ENCODE assay signal across 8 cellular contexts in the genomic region with DNA sequence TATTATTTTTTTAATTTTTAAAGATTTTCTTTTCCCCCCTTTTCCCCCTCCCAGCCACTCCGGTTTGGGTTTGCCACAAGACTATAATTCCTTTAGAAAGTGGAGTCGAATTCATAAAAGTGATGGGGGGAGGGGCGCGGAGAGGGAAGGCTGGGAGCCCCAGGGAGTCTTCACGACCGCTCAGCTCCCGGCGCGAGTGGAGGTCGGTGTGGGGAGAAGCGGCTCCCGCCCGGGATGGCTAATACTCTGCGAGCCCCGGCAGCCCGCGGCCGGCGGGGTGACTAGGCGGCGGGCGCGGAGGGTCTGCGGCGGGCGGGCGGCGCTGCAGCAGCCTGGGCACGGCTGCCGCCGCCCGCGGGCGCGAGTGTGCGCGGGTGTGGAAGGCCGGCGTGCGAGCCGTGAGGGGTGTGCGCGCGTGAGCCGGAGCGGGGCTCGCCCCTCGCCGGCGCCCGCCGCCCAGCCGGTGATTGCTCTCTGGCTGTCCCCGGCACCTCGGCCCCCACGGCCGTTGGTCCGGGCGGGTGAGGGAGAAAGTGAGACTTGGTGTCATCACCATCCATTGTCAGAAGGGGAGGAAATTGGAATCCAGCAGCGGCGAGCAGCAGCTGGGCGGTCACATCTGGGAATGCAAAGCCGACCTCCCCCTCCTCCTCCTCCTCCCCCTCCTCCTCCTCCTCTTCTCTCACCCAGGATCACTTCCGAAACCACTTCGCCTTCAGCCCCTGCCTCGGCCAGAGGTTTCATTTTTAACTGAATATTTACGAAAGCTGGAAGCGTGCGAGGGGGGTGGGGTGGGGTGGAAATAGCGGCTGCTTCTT. TPM values are rescaled to one million over a fixed set of nuclear protein-coding genes. Genes with fewer than 3 reads are reported as not detected.
DNase-seq lines count a peak whose midpoint lies in the region; ATAC-seq and TF ChIP-seq lines count a peak whose summit lies in the region.

A gene with protein sequence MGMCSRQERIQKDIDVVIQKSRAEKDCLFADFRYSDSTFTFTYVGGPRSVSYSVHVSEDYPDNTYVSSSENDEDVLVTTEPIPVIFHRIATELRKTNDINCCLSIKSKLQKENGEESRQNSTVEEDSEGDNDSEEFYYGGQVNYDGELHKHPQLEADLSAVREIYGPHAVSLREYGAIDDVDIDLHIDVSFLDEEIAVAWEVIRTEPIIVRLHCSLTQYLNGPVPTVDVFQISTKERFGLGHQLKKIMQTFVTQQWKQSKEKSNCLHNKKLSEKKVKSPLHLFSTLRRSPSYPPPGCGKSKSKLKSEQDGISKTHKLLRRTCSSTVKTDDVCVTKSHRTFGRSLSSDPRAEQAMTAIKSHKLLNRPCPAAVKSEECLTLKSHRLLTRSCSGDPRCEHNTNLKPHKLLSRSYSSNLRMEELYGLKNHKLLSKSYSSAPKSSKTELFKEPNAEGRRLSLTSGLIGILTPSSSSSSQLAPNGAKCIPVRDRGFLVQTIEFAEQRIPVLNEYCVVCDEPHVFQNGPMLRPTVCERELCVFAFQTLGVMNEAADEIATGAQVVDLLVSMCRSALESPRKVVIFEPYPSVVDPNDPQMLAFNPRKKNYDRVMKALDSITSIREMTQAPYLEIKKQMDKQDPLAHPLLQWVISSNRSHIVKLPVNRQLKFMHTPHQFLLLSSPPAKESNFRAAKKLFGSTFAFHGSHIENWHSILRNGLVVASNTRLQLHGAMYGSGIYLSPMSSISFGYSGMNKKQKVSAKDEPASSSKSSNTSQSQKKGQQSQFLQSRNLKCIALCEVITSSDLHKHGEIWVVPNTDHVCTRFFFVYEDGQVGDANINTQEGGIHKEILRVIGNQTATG (plus strand): TSS at position 377 of the 818 bp plus-strand sequence. CDS start 459 bp downstream, outside the sequence.

- H3K27ac ChIP-seq in effector memory CD4-positive, alpha-beta T cell (ENCODE audit: insufficient read depth, low read length, poor library complexity, severe bottlenecking) = peak within 1 kb of the TSS; percentile 99

- H3K4me3 ChIP-seq in GM06990 (replicated peaks; ENCODE audit: low read depth, low read length) (peak within 1 kb of the TSS; percentile 99), HAP-1 (peak within 1 kb of the TSS; percentile 67)
- H3K4me3 ChIP-seq in effector memory CD4-positive, alpha-beta T cell (ENCODE audit: insufficient read depth, low read depth, low read length, poor library complexity, severe bottlenecking) = peak within 1 kb of the TSS; percentile 88

- peak within 1 kb of the TSS; percentile 99 for H3K4me3 Mint-ChIP-seq in activated CD4-positive, alpha-beta memory T cell treated with anti-CD3 and anti-CD28 coated beads, Interleukin-2, amount 10 ng/mL, durations not matched to agents 7 days and 5 days
- peak within 1 kb of the TSS; percentile 99 for H3K4me3 Mint-ChIP-seq in memory B cell

- CTCF ChIA-PET in activated CD4-positive, alpha-beta memory T cell treated with anti-CD3 and anti-CD28 coated beads, Interleukin-2, amount 10 ng/mL, durations not matched to agents 7 days and 5 days (lab: Charles Lee) = interaction anchor here (2.0 to 2.8 kb wide), 2 partner anchors 225 kb away, joined by 7 to 12 read pairs; partner anchors contain the start of gene EMB

- no peaks in the 10 kb centered on the region for H3K27me3 ChIP-seq in GM06990 (replicated peaks; ENCODE audit: control insufficient read depth, insufficient read depth, low read length)
- H3K27me3 ChIP-seq in HAP-1 (ENCODE audit: low read depth) = no peaks in the 10 kb centered on the region
- H3K27me3 ChIP-seq in effector memory CD4-positive, alpha-beta T cell (replicated peaks; ENCODE audit: control insufficient read depth, insufficient read depth, low read length, poor library complexity, severe bottlenecking) = no peaks in the 10 kb centered on the region

- H3K27ac Mint-ChIP-seq in activated CD4-positive, alpha-beta memory T cell treated with anti-CD3 and anti-CD28 coated beads, Interleukin-2, amount 10 ng/mL, durations not matched to agents 7 days and 5 days = peak within 1 kb of the TSS; percentile 99
- peak within 1 kb of the TSS; percentile 98 for H3K27ac Mint-ChIP-seq in memory B cell

- peak; percentile 42 for ATAC-seq in memory B cell (ENCODE audit: low read depth)

- H3K36me3 Mint-ChIP-seq in activated CD4-positive, alpha-beta memory T cell treated with anti-CD3 and anti-CD28 coated beads, Interleukin-2, amount 10 ng/mL, durations not matched to agents 7 days and 5 days (ENCODE audit: low read depth) = peaks cover 29% of the 10 kb centered on the region
- no peaks in the 10 kb centered on the region for H3K36me3 Mint-ChIP-seq in memory B cell

- H3K4me1 ChIP-seq in HAP-1 = peaks cover 2% of the 10 kb centered on the region; the same call in 1 of the 2 replicates
- H3K4me1 ChIP-seq in effector memory CD4-positive, alpha-beta T cell (ENCODE audit: control insufficient read depth, insufficient read depth, low read length, poor library complexity, severe bottlenecking) = peaks cover 11% of the 10 kb centered on the region

- in situ Hi-C loops in HAP-1 (cut with MboI; ENCODE audit: low sequenced_read_pairs) = no loop called here

- no peaks in the 10 kb centered on the region for H3K27me3 Mint-ChIP-seq in activated CD4-positive, alpha-beta memory T cell treated with anti-CD3 and anti-CD28 coated beads, Interleukin-2, amount 10 ng/mL, durations not matched to agents 7 days and 5 days
- no peaks in the 10 kb centered on the region for H3K27me3 Mint-ChIP-seq in memory B cell

- H3K4me1 Mint-ChIP-seq in activated CD4-positive, alpha-beta memory T cell treated with anti-CD3 and anti-CD28 coated beads, Interleukin-2, amount 10 ng/mL, durations not matched to agents 7 days and 5 days = peaks cover 39% of the 10 kb centered on the region
- peaks cover 23% of the 10 kb centered on the region for H3K4me1 Mint-ChIP-seq in memory B cell

- H3K9me3 ChIP-seq in HAP-1 = no peaks in the 10 kb centered on the region; the same call in 1 of the 2 replicates
- no peaks in the 10 kb centered on the region for H3K9me3 ChIP-seq in effector memory CD4-positive, alpha-beta T cell (ENCODE audit: control insufficient read depth, low read length)

- H3K36me3 ChIP-seq in GM06990 (ENCODE audit: control insufficient read depth, insufficient read depth, low read length) = no peaks in the 10 kb centered on the region
- no peaks in the 10 kb centered on the region for H3K36me3 ChIP-seq in HAP-1 (replicated peaks)
- H3K36me3 ChIP-seq in effector memory CD4-positive, alpha-beta T cell (ENCODE audit: control insufficient read depth, insufficient read depth, low read length) = no peaks in the 10 kb centered on the region

- DNase-seq in GM06990 (ENCODE audit: extremely low read depth, insufficient read length) = peak; percentile 76
- peak; percentile 36 to 63 for DNase-seq in HAP-1 (ENCODE audit: low spot score in 2 of 2)
- DNase-seq in NCI-H2029 (lab: John Stamatoyannopoulos, UW) = peak; percentile 34
- DNase-seq in activated CD4-positive, alpha-beta memory T cell treated with anti-CD3 and anti-CD28 coated beads, Interleukin-2, amount 10 ng/mL, durations not matched to agents 7 days and 5 days = peak; percentile 50
- DNase-seq in effector memory CD4-positive, alpha-beta T cell = peak; percentile 26 to 28 (median 26)
- peak; percentile 61 to 72 for DNase-seq in memory B cell (ENCODE audit: low spot score in 2 of 2)
- peak; percentile 7 to 40 for DNase-seq in stimulated activated CD8-positive, alpha-beta memory T cell treated with anti-CD3 and anti-CD28 coated beads, Interleukin-15, amount 100 ng/mL, for 4 hours (ENCODE audit: low read depth in 2 of 2)
- DNase-seq in DMS79 treated with DMSO at 0.1 percent for 48 hours (lab: John Stamatoyannopoulos, UW) = no peak

- H3K9me3 Mint-ChIP-seq in activated CD4-positive, alpha-beta memory T cell treated with anti-CD3 and anti-CD28 coated beads, Interleukin-2, amount 10 ng/mL, durations not matched to agents 7 days and 5 days = no peaks in the 10 kb centered on the region
- no peaks in the 10 kb centered on the region for H3K9me3 Mint-ChIP-seq in memory B cell

- TF ChIP-seq CTCF in GM06990 (IDR thresholded peaks at IDR 0.05; ENCODE audit: insufficient read depth, low read length, poor library complexity, severe bottlenecking) = no peak

- POLR2A ChIA-PET in activated CD4-positive, alpha-beta memory T cell treated with anti-CD3 and anti-CD28 coated beads, Interleukin-2, amount 10 ng/mL, durations not matched to agents 7 days and 5 days (lab: Charles Lee) = interaction anchor here (0.8 to 4.7 kb wide), 13 partner anchors 31 to 238 kb away, joined by 3 to 66 read pairs (median 6); partner anchors contain the start of gene EMB

RNA-seq across cellular contexts. Expression of the gene that starts here (rescaled TPM):
- total RNA-seq in activated CD4-positive, alpha-beta memory T cell treated with anti-CD3 and anti-CD28 coated beads, Interleukin-2, amount 10 ng/mL, durations not matched to agents 7 days and 5 days = 10 to 100 TPM; 91.7 to 96.2 TPM
